Comparison of ENCODE assay signal across 21 cellular contexts in the genomic region with DNA sequence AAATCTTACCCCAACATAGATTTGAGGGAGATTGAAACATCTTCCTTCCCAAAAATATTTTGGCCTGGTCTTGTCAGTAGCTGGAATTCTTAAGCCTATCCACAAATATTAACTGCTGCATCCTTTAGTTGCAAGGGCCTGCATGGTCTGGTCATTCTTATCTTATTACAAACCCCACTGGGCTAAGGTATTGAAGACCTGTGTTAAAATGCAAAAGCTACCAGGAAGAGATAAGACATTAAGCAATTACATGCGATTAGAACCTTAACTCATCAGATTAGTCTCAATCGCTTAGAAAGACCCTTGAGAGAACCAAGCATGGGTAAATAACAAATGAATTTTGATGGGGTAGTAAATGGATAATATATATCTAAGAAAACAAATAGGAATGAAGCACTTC.
DNase-seq lines count a peak whose midpoint lies in the region; TF ChIP-seq lines count a peak whose summit lies in the region.
"Had no signal": no experiment of that assay in that cellular context is flagged by ENCODE, and none has a peak within 500 bp of the region (broad histone marks: within the 10 kb centered on the region; RNA-seq: fewer than 3 reads in every experiment).

No MANE protein-coding gene starts in this region.

- H3K9me3 ChIP-seq in smooth muscle cell (replicated peaks; ENCODE audit: low read depth): no peaks in the 10 kb centered on the region
- H3K9me3 ChIP-seq: A549; BLaER1 treated with 17β-estradiol and CSF1 and Interleukin-3, amounts not matched to agents 10 nM and 100 nM; Caco-2 had no signal

- no peaks in the 10 kb centered on the region for H3F3A ChIP-seq in smooth muscle cell (ENCODE audit: low read depth)

- H3K4me2 ChIP-seq in smooth muscle cell: no peak overlapping the region
- H3K4me2 ChIP-seq: A549; BLaER1 treated with 17β-estradiol and CSF1 and Interleukin-3, amounts not matched to agents 10 nM and 100 nM had no signal

- H2AFZ ChIP-seq in smooth muscle cell (ENCODE audit: low read depth): peak overlapping the region; percentile 7

- no peaks in the 10 kb centered on the region for H3K79me2 ChIP-seq in smooth muscle cell (ENCODE audit: low read depth)

- no peak overlapping the region for H3K9ac ChIP-seq in smooth muscle cell (ENCODE audit: low read depth)
- H3K9ac ChIP-seq: BLaER1 treated with 17β-estradiol and CSF1 and Interleukin-3, amounts not matched to agents 10 nM and 100 nM had no signal

- no peaks in the 10 kb centered on the region for H3K36me3 ChIP-seq in smooth muscle cell (ENCODE audit: low read depth)
- H3K36me3 ChIP-seq: BLaER1 treated with 17β-estradiol and CSF1 and Interleukin-3, amounts not matched to agents 10 nM and 100 nM had no signal

- H3K4me1 ChIP-seq in smooth muscle cell (ENCODE audit: low read depth): no peaks in the 10 kb centered on the region
- H3K4me1 ChIP-seq: A549, Caco-2 had no signal

- no peak overlapping the region for H3K4me3 ChIP-seq in smooth muscle cell
- H3K4me3 ChIP-seq: A549; BLaER1 treated with 17β-estradiol and CSF1 and Interleukin-3, amounts not matched to agents 10 nM and 100 nM; GM12878 had no signal

- H3K27me3 ChIP-seq in smooth muscle cell (ENCODE audit: low read depth): no peaks in the 10 kb centered on the region
- H3K27me3 ChIP-seq: BLaER1 treated with 17β-estradiol and CSF1 and Interleukin-3, amounts not matched to agents 10 nM and 100 nM had no signal

- no peak for TF ChIP-seq CTCF in smooth muscle cell (IDR thresholded peaks at IDR 0.05; ENCODE audit: borderline replicate concordance, insufficient read depth, poor library complexity, severe bottlenecking)

- 91% methylated on average over 2 of the region's 2 CpGs for WGBS in smooth muscle cell (ENCODE audit: low lambda C conversion rate)

- peak; percentile 72 for DNase-seq in NCI-H82 (lab: John Stamatoyannopoulos, UW)
- DNase-seq in SK-N-DZ (ENCODE audit: low spot score): peak; percentile 68
- no peak for DNase-seq in smooth muscle cell (lab: John Stamatoyannopoulos, UW; ENCODE audit: unreplicated experiment)
- no peak for DNase-seq in RKO (ENCODE audit: low spot score)
- no peak for DNase-seq in hypothalamus (lab: John Stamatoyannopoulos, UW)
- DNase-seq: AML-193; Caco-2; Calu3; CD4-positive, alpha-beta T cell; CD8-positive, alpha-beta T cell; DMS 273 treated with DMSO at 0.1 percent for 48 hours; DMS153; DMS79; DND-41; EL; GDM1 had no signal

- H4K20me1 ChIP-seq in smooth muscle cell (ENCODE audit: low read depth): no peaks in the 10 kb centered on the region
- H4K20me1 ChIP-seq: BLaER1 treated with 17β-estradiol and CSF1 and Interleukin-3, amounts not matched to agents 10 nM and 100 nM had no signal

- no peak overlapping the region for H3K27ac ChIP-seq in smooth muscle cell (ENCODE audit: low read depth)
- H3K27ac ChIP-seq: 22Rv1; A549; BLaER1 treated with 17β-estradiol and CSF1 and Interleukin-3, amounts not matched to agents 10 nM and 100 nM; C4-2B had no signal

Comparison
In these comparisons a context has a peak if more than half of its experiments do, and no peak if none do; other contexts are left out.
1. DNase-seq: peak in NCI-H82 (single experiment) and SK-N-DZ (single experiment); none in smooth muscle cell (single experiment), RKO (single experiment) and hypothalamus (0 of 51).